Comparison of ENCODE assay signal across 1 cellular context in genomic region chr15:73950479-73951043, GRCh38.
TF ChIP-seq lines count a peak whose summit lies in the region.

No MANE protein-coding gene starts in this region.

TF ChIP-seq in GM23338, 12 proteins besides CTCF, POLR2A, EP300 and RAD21 (continued from another document):
- no peak for TF ChIP-seq ZNF462 (CRISPR knock-in tag; IDR thresholded peaks at IDR 0.05)
- TF ChIP-seq EZH2phosphoT487 (IDR thresholded peaks at IDR 0.05; ENCODE audit: unreplicated experiment) = no peak
- TF ChIP-seq ZNF331 (CRISPR knock-in tag; IDR thresholded peaks at IDR 0.05; ENCODE audit: low read depth) = no peak
- TF ChIP-seq CREB1 (CRISPR knock-in tag; IDR thresholded peaks at IDR 0.05; ENCODE audit: low read depth) = no peak
- TF ChIP-seq REST (IDR thresholded peaks at IDR 0.05; ENCODE audit: unreplicated experiment) = no peak
- no peak for TF ChIP-seq JUNB (IDR thresholded peaks at IDR 0.05; ENCODE audit: unreplicated experiment)
